In the genomic region with DNA sequence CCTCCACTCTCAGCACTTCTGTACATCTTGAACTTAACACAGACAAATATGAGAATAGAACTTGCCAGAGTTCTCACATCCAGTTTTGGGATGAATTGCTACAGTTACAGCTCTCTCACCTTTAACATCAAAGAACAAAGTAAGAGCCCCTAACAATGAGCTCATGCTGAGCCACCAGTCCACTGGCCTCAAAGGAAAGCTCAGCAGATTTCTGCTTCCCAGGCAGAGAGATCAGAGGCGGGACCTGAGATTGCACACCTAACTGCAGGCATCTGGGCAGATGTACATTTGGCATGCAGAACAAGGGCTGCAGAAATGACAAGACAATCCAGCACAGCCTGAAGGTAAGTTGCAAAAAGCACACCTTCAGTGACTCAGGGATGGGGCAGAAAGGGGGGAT, we compare ENCODE assay signal across 17 cellular contexts.
DNase-seq lines count a peak whose midpoint lies in the region; ATAC-seq lines count a peak whose summit lies in the region.
"Had no signal": no experiment of that assay in that cellular context is flagged by ENCODE, and none has a peak within 500 bp of the region (broad histone marks: within the 10 kb centered on the region; RNA-seq: fewer than 3 reads in every experiment).

No MANE protein-coding gene starts in this region.

- H3K27me3 ChIP-seq in HUES48 (ENCODE audit: control insufficient read depth, insufficient read depth, low read length) (no peaks in the 10 kb centered on the region), iPS-18a (ENCODE audit: control insufficient read depth, insufficient read depth, low read length) (no peaks in the 10 kb centered on the region), neuronal stem cell (ENCODE audit: control insufficient read depth in 3 of 3, insufficient read depth in 3 of 3, low read depth in 1 of 3, low read length in 3 of 3) (no peaks in the 10 kb centered on the region)
- H3K27me3 ChIP-seq: BE2C had no signal

- H3K36me3 ChIP-seq in HUES48 (ENCODE audit: control insufficient read depth, insufficient read depth, low read length), result no peaks in the 10 kb centered on the region
- H3K36me3 ChIP-seq in iPS-18a (ENCODE audit: control insufficient read depth, low read depth, low read length), result no peaks in the 10 kb centered on the region
- H3K36me3 ChIP-seq in neuronal stem cell (replicated peaks in 1 of 2; ENCODE audit: control insufficient read depth in 2 of 2, insufficient read depth in 2 of 2, low read length in 2 of 2), result no peaks in the 10 kb centered on the region
- H3K36me3 ChIP-seq: BE2C had no signal

- H3K9me3 ChIP-seq in HUES48 (ENCODE audit: control insufficient read depth, insufficient read depth, low read length), result no peaks in the 10 kb centered on the region
- no peaks in the 10 kb centered on the region for H3K9me3 ChIP-seq in iPS-18a (ENCODE audit: control insufficient read depth, low read depth, low read length)
- H3K9me3 ChIP-seq in neuronal stem cell (replicated peaks in 1 of 2; ENCODE audit: control insufficient read depth in 2 of 2, insufficient read depth in 1 of 2, low read depth in 1 of 2, low read length in 2 of 2), result no peaks in the 10 kb centered on the region
- H3K9me3 ChIP-seq: A549, BE2C had no signal

- H4K8ac ChIP-seq in neuronal stem cell (ENCODE audit: low read depth, low read length), result no peak overlapping the region

- H2AFZ ChIP-seq in neuronal stem cell (ENCODE audit: low read length), result no peak overlapping the region

- H2BK120ac ChIP-seq in neuronal stem cell (ENCODE audit: low read depth, low read length), result no peak overlapping the region

- H3K9ac ChIP-seq in HUES48 (ENCODE audit: low read depth, low read length) (no peak overlapping the region), iPS-18a (ENCODE audit: low read length) (no peak overlapping the region), neuronal stem cell (ENCODE audit: low read depth, low read length, poor library complexity) (peak overlapping the region; percentile 38)

- DNase-seq in ecto neural progenitor cell (ENCODE audit: low spot score) (peak; percentile 46), neuronal stem cell (ENCODE audit: low spot score) (no peak), DMS153 (lab: John Stamatoyannopoulos, UW) (no peak), NOMO-1 (lab: John Stamatoyannopoulos, UW; ENCODE audit: unreplicated experiment in 2 of 2) (no peak)
- DNase-seq: BE2C; CD4-positive, alpha-beta memory T cell; COR-L47; DMS53; IMR-90; KBM-7 had no signal

- no peak overlapping the region for H2BK5ac ChIP-seq in neuronal stem cell (ENCODE audit: low read length)

- H2BK15ac ChIP-seq in neuronal stem cell (ENCODE audit: low read length), result no peak overlapping the region

- H3K4ac ChIP-seq in neuronal stem cell (ENCODE audit: low read length), result no peak overlapping the region

- no peak overlapping the region for H3K14ac ChIP-seq in neuronal stem cell (ENCODE audit: low read length)

- no peak overlapping the region for H2BK12ac ChIP-seq in neuronal stem cell (ENCODE audit: low read length)

- H2AK5ac ChIP-seq in neuronal stem cell (ENCODE audit: low read depth, low read length), result no peak overlapping the region

- peaks cover 40% of the 10 kb centered on the region for H3K4me1 ChIP-seq in HUES48 (ENCODE audit: control insufficient read depth, insufficient read depth, low read length)
- peaks cover 35% of the 10 kb centered on the region for H3K4me1 ChIP-seq in iPS-18a (ENCODE audit: control insufficient read depth, low read depth, low read length)
- H3K4me1 ChIP-seq in neuronal stem cell (ENCODE audit: control insufficient read depth in 2 of 2, insufficient read depth in 1 of 2, low read depth in 1 of 2, low read length in 2 of 2), result peaks cover 0 to 4% of the 10 kb centered on the region in 2 donors
- H3K4me1 ChIP-seq: A549, BE2C had no signal

- no CpG with 5 or more reads among the region's 1 CpG for WGBS in neuronal stem cell (ENCODE audit: extremely low coverage in 2 of 2, insufficient read length in 2 of 2, insufficient replicate concordance in 1 of 2), 2 donors

- no peak overlapping the region for H3K4me2 ChIP-seq in neuronal stem cell (ENCODE audit: insufficient read depth, low read length, poor library complexity, severe bottlenecking)
- H3K4me2 ChIP-seq: A549 had no signal

- no peak overlapping the region for H3K18ac ChIP-seq in neuronal stem cell (ENCODE audit: low read length)

- H3K4me3 ChIP-seq in HUES48 (ENCODE audit: low read depth, low read length) (peak overlapping the region; percentile 20; the same call in 1 of the 2 replicates), iPS-18a (ENCODE audit: low read length) (peak overlapping the region; percentile 23), neuronal stem cell (ENCODE audit: low read length in 2 of 2) (no peak overlapping the region)
- H3K4me3 ChIP-seq: A549, GM12878 had no signal

- ATAC-seq in HG02759 (IDR thresholded peaks at IDR 0.05; ENCODE audit: unreplicated experiment) (no peak), HG03196 (IDR thresholded peaks at IDR 0.05; ENCODE audit: unreplicated experiment) (no peak)
- ATAC-seq: A549, GM12878 had no signal

- H3K23ac ChIP-seq in neuronal stem cell (ENCODE audit: low read depth, low read length, poor library complexity), result no peak overlapping the region

- H4K91ac ChIP-seq in neuronal stem cell (ENCODE audit: low read depth, low read length, poor library complexity), result no peak overlapping the region

- peak overlapping the region; percentile 94 for H3K27ac ChIP-seq in HUES48 (ENCODE audit: low read depth, low read length)
- no peak overlapping the region for H3K27ac ChIP-seq in iPS-18a (ENCODE audit: low read length)
- H3K27ac ChIP-seq in neuronal stem cell (replicated peaks; ENCODE audit: low read length), result no peak overlapping the region
- H3K27ac ChIP-seq: A549, C4-2B had no signal

- H3K79me1 ChIP-seq in neuronal stem cell (ENCODE audit: low read depth, low read length), result peaks cover 1% of the 10 kb centered on the region

Comparison
In these comparisons a context has a peak if more than half of its experiments do, and no peak if none do; other contexts are left out.
1. H3K4me3 ChIP-seq: peak in HUES48 (single experiment) and iPS-18a (single experiment); none in neuronal stem cell (0 of 2).